In the genomic region with DNA sequence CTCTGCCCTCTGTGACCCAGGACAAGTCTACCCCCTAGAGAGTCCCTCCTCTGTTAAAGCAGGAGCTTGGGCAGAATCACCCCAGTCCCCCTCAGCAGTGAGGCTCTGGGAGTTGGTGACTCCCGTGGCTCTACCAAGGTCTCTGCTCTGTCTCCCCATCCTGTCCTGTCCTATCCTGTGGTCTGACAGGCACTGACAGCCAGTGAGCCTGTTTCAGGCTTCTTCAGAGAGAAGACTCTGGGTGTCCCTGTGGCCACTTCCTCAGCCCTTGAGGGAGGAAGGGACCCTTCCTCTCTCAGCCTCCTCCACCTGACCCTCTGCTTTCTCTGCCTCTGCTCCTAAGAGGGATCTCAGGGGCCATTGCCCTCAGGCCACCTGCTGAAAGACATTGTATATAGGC, we compare ENCODE assay signal across 14 cellular contexts.
DNase-seq lines count a peak whose midpoint lies in the region; ATAC-seq and TF ChIP-seq lines count a peak whose summit lies in the region.
"Had no signal": no experiment of that assay in that cellular context is flagged by ENCODE, and none has a peak within 500 bp of the region (broad histone marks: within the 10 kb centered on the region; RNA-seq: fewer than 3 reads in every experiment).

No MANE protein-coding gene starts in this region.

- ATAC-seq in GM18858 (IDR thresholded peaks at IDR 0.05; ENCODE audit: unreplicated experiment) (peak; percentile 7), GM21529 (IDR thresholded peaks at IDR 0.05; ENCODE audit: unreplicated experiment) (peak; percentile 30), HG03432 (IDR thresholded peaks at IDR 0.05; ENCODE audit: unreplicated experiment) (peak; percentile 26)
- ATAC-seq: activated CD8-positive, alpha-beta T cell treated with anti-CD3 and anti-CD28 coated beads, Interleukin-2, amount 10 ng/mL, durations not matched to agents 7 days and 5 days had no signal

- H3K27ac ChIP-seq in prostate gland: no peak overlapping the region
- H3K27ac ChIP-seq: ovary, SJSA1, uterus had no signal

- H3K4me3 Mint-ChIP-seq in activated CD4-positive, alpha-beta T cell treated with anti-CD3 and anti-CD28 coated beads, Interleukin-2, amount 10 ng/mL, durations not matched to agents 7 days and 5 days: no peak overlapping the region
- H3K4me3 Mint-ChIP-seq: activated CD8-positive, alpha-beta T cell treated with anti-CD3 and anti-CD28 coated beads, Interleukin-2, amount 10 ng/mL, durations not matched to agents 7 days and 5 days had no signal

- peaks cover 30% of the 10 kb centered on the region for H3K27me3 Mint-ChIP-seq in activated CD4-positive, alpha-beta T cell treated with anti-CD3 and anti-CD28 coated beads, Interleukin-2, amount 10 ng/mL, durations not matched to agents 7 days and 5 days

- H3K4me1 ChIP-seq in prostate gland (replicated peaks): no peaks in the 10 kb centered on the region
- H3K4me1 ChIP-seq: SJSA1 had no signal

- H3K36me3 ChIP-seq in prostate gland: no peaks in the 10 kb centered on the region
- H3K36me3 ChIP-seq: ovary, SJSA1, uterus had no signal

- no peaks in the 10 kb centered on the region for H3K9me3 Mint-ChIP-seq in activated CD4-positive, alpha-beta T cell treated with anti-CD3 and anti-CD28 coated beads, Interleukin-2, amount 10 ng/mL, durations not matched to agents 7 days and 5 days

- no peaks in the 10 kb centered on the region for H3K36me3 Mint-ChIP-seq in activated CD4-positive, alpha-beta T cell treated with anti-CD3 and anti-CD28 coated beads, Interleukin-2, amount 10 ng/mL, durations not matched to agents 7 days and 5 days (ENCODE audit: low read depth)

- POLR2A ChIA-PET in activated CD4-positive, alpha-beta T cell treated with anti-CD3 and anti-CD28 coated beads, Interleukin-2, amount 10 ng/mL, durations not matched to agents 7 days and 5 days (lab: Charles Lee): no interaction called here

- DNase-seq in islet precursor cell: peak; percentile 44
- no peak for DNase-seq in NCI-H1048 (lab: John Stamatoyannopoulos, UW)
- DNase-seq in prostate gland (ENCODE audit: low spot score): no peak
- DNase-seq in activated CD4-positive, alpha-beta T cell treated with anti-CD3 and anti-CD28 coated beads, Interleukin-2, amount 10 ng/mL, durations not matched to agents 7 days and 5 days: no peak
- DNase-seq in NCI-H1436 treated with DMSO at 0.1 percent for 48 hours (lab: John Stamatoyannopoulos, UW): no peak
- DNase-seq: activated CD8-positive, alpha-beta T cell treated with anti-CD3 and anti-CD28 coated beads, Interleukin-2, amount 10 ng/mL, durations not matched to agents 7 days and 5 days; aorta; ovary; uterus had no signal

- no peaks in the 10 kb centered on the region for H3K9me3 ChIP-seq in prostate gland
- H3K9me3 ChIP-seq: Caco-2, ovary, SJSA1, uterus had no signal

- no peak for TF ChIP-seq POLR2A in prostate gland (IDR thresholded peaks at IDR 0.05)

- WGBS in prostate gland: 82% methylated on average over 1 of the region's 1 CpG

- no peaks in the 10 kb centered on the region for H3K27me3 ChIP-seq in prostate gland (replicated peaks; ENCODE audit: insufficient read depth)
- H3K27me3 ChIP-seq: ovary, SJSA1, uterus had no signal

- CTCF ChIA-PET in activated CD4-positive, alpha-beta T cell treated with anti-CD3 and anti-CD28 coated beads, Interleukin-2, amount 10 ng/mL, durations not matched to agents 7 days and 5 days (lab: Charles Lee): no interaction called here

- intact Hi-C loops in prostate gland (cut with DNase I): no loop called here

- no peaks in the 10 kb centered on the region for H3K4me1 Mint-ChIP-seq in activated CD4-positive, alpha-beta T cell treated with anti-CD3 and anti-CD28 coated beads, Interleukin-2, amount 10 ng/mL, durations not matched to agents 7 days and 5 days

- no peak for TF ChIP-seq CTCF in prostate gland (IDR thresholded peaks at IDR 0.05)

- H3K4me3 ChIP-seq in prostate gland: no peak overlapping the region
- H3K4me3 ChIP-seq: ovary, SJSA1, uterus had no signal

- no peak overlapping the region for H3K27ac Mint-ChIP-seq in activated CD4-positive, alpha-beta T cell treated with anti-CD3 and anti-CD28 coated beads, Interleukin-2, amount 10 ng/mL, durations not matched to agents 7 days and 5 days
- H3K27ac Mint-ChIP-seq: activated CD8-positive, alpha-beta T cell treated with anti-CD3 and anti-CD28 coated beads, Interleukin-2, amount 10 ng/mL, durations not matched to agents 7 days and 5 days had no signal
